8 cellular contexts compared by ENCODE assay signal in genomic region chr12:49763006-49763591, GRCh38. TPM values are rescaled to one million over a fixed set of nuclear protein-coding genes. Genes with fewer than 3 reads are reported as not detected.
A peak's percentile ranks its signal among the peaks of the same experiment; 100 is the strongest.
DNase-seq lines count a peak whose midpoint lies in the region; ATAC-seq and TF ChIP-seq lines count a peak whose summit lies in the region.

No MANE protein-coding gene starts in this region.

- H3K36me3 ChIP-seq in OCI-LY3 (replicated peaks; ENCODE audit: low read depth, low read length) (peaks cover 53% of the 10 kb centered on the region), fibroblast of lung (ENCODE audit: control insufficient read depth, insufficient read depth, low read length) (peaks cover 21% of the 10 kb centered on the region), neutrophil (peaks cover 74% of the 10 kb centered on the region)

- no peaks in the 10 kb centered on the region for H3K27me3 Mint-ChIP-seq in activated T-cell treated with anti-CD3 and anti-CD28 coated beads, Interleukin-2, amount 50 U/mL, for 4 hours (ENCODE audit: low read depth)

- H3K4me2 ChIP-seq in OCI-LY3 (ENCODE audit: low read length) = no peak overlapping the region
- H3K4me2 ChIP-seq in fibroblast of lung (ENCODE audit: extremely low read depth, insufficient read depth, low read length) = no peak overlapping the region

- H2AFZ ChIP-seq in OCI-LY3 (ENCODE audit: low read depth, low read length) (no peak overlapping the region), fibroblast of lung (ENCODE audit: low read length) (no peak overlapping the region)

- ATAC-seq in activated T-cell treated with anti-CD3 and anti-CD28 coated beads, Interleukin-2, amount 50 U/mL, for 4 hours = peak; percentile 50 to 67
- no peak for ATAC-seq in HG03571 (IDR thresholded peaks at IDR 0.05; ENCODE audit: unreplicated experiment)

- H4K20me1 ChIP-seq in OCI-LY3 (ENCODE audit: insufficient read depth, low read length) (peaks cover 3% of the 10 kb centered on the region), fibroblast of lung (ENCODE audit: control insufficient read depth, extremely low read depth, insufficient read depth, low read length) (no peaks in the 10 kb centered on the region)

- peak overlapping the region; percentile 31 for H3K4me3 Mint-ChIP-seq in activated T-cell treated with anti-CD3 and anti-CD28 coated beads, Interleukin-2, amount 50 U/mL, for 4 hours

- H3K36me3 Mint-ChIP-seq in activated T-cell treated with anti-CD3 and anti-CD28 coated beads, Interleukin-2, amount 50 U/mL, for 4 hours (ENCODE audit: insufficient read depth) = peaks cover 49% of the 10 kb centered on the region

- no peaks in the 10 kb centered on the region for H3K79me2 ChIP-seq in OCI-LY3 (ENCODE audit: low read length)
- H3K79me2 ChIP-seq in fibroblast of lung (ENCODE audit: control insufficient read depth, insufficient read depth, low read length) = no peaks in the 10 kb centered on the region

- no peaks in the 10 kb centered on the region for H3K9me3 Mint-ChIP-seq in activated T-cell treated with anti-CD3 and anti-CD28 coated beads, Interleukin-2, amount 50 U/mL, for 4 hours

- peaks cover 56% of the 10 kb centered on the region for H3K4me1 Mint-ChIP-seq in activated T-cell treated with anti-CD3 and anti-CD28 coated beads, Interleukin-2, amount 50 U/mL, for 4 hours (ENCODE audit: low read depth)

- H3K4me3 ChIP-seq in OCI-LY3 (ENCODE audit: low read length) = no peak overlapping the region
- no peak overlapping the region for H3K4me3 ChIP-seq in fibroblast of lung (replicated peaks in 1 of 4; ENCODE audit: control extremely low read depth in 1 of 4, insufficient read depth in 1 of 4, low read depth in 3 of 4, low read length in 4 of 4)
- no peak overlapping the region for H3K4me3 ChIP-seq in neutrophil (ENCODE audit: low read depth in 1 of 2, low read length in 1 of 2)

- TF ChIP-seq CTCF in OCI-LY3 (IDR thresholded peaks at IDR 0.05; ENCODE audit: low read depth, low read length) = peak; percentile 82
- TF ChIP-seq CTCF in fibroblast of lung (conservative IDR thresholded peaks at IDR 0.05 in 1 of 2, IDR thresholded peaks at IDR 0.05 in 1 of 2; ENCODE audit: low read depth in 1 of 2, low read length in 2 of 2) = peak; percentile 66 to 81
- TF ChIP-seq CTCF in neutrophil (IDR thresholded peaks at IDR 0.05) = peak; percentile 59

- peak; percentile 11 to 35 for DNase-seq in SHP77 (lab: John Stamatoyannopoulos, UW)
- DNase-seq in SHP77 treated with DMSO at 0.1 percent for 48 hours (lab: John Stamatoyannopoulos, UW) = no peak
- peak; percentile 76 for DNase-seq in activated T-cell treated with anti-CD3 and anti-CD28 coated beads, Interleukin-2, amount 50 U/mL, for 4 hours
- DNase-seq in fibroblast of lung (ENCODE audit: low read depth in 2 of 2) = peak; percentile 26 to 52
- peak in 34 of 49 donors; percentile 1 to 70 (median 31) for DNase-seq in substantia nigra (lab: John Stamatoyannopoulos, UW)

- H3K27me3 ChIP-seq in OCI-LY3 (ENCODE audit: low read depth, low read length) = no peaks in the 10 kb centered on the region
- no peaks in the 10 kb centered on the region for H3K27me3 ChIP-seq in fibroblast of lung (ENCODE audit: control insufficient read depth, insufficient read depth, low read length)
- H3K27me3 ChIP-seq in neutrophil = no peaks in the 10 kb centered on the region

- H3K4me1 ChIP-seq in OCI-LY3 (ENCODE audit: low read length) = peaks cover 10% of the 10 kb centered on the region
- H3K4me1 ChIP-seq in fibroblast of lung (ENCODE audit: control insufficient read depth, extremely low read depth, insufficient read depth, low read length) = no peaks in the 10 kb centered on the region
- peaks cover 7 to 14% of the 10 kb centered on the region in 2 experiments for H3K4me1 ChIP-seq in neutrophil (ENCODE audit: control insufficient read depth in 1 of 2, insufficient read depth in 1 of 2, low read depth in 1 of 2, low read length in 1 of 2)

- no peaks in the 10 kb centered on the region for H3K9me3 ChIP-seq in OCI-LY3 (ENCODE audit: insufficient read depth, low read length)
- no peaks in the 10 kb centered on the region for H3K9me3 ChIP-seq in fibroblast of lung (ENCODE audit: control insufficient read depth, insufficient read depth, low read depth, low read length)
- H3K9me3 ChIP-seq in neutrophil = no peaks in the 10 kb centered on the region

- H3K27ac ChIP-seq in OCI-LY3 (ENCODE audit: low read length) = 0 out of 2 replicates have a peak overlapping the region, but pooled peaks have one; percentile 19
- H3K27ac ChIP-seq in fibroblast of lung (ENCODE audit: insufficient read depth, low read length) = no peak overlapping the region
- peak overlapping the region; percentile 48 for H3K27ac ChIP-seq in neutrophil
- H3K27ac ChIP-seq in substantia nigra (ENCODE audit: low read depth, low read length, poor library complexity, severe bottlenecking) = no peak overlapping the region

- H3K9ac ChIP-seq in OCI-LY3 (ENCODE audit: low read length) (no peak overlapping the region), fibroblast of lung (ENCODE audit: insufficient read depth, low read length) (no peak overlapping the region)

RNA-seq across cellular contexts. Expression of gene TMBIM6, which starts 21.7 kb away (rescaled TPM):
- 100 to 1,000 TPM; 383 to 509 (median 438) TPM for total RNA-seq in activated T-cell treated with anti-CD3 and anti-CD28 coated beads, Interleukin-2, amount 50 U/mL, for 4 hours
- total RNA-seq in fibroblast of lung = 369 and 432 TPM in 2 replicates
- polyA plus RNA-seq in fibroblast of lung = 830 and 879 TPM in 2 replicates
- polyA plus RNA-seq in fibroblast of lung (2012) = 399 and 442 TPM in 2 replicates
- polyA minus RNA-seq in fibroblast of lung (ENCODE audit: low replicate concordance) = 330 and 380 TPM in 2 replicates

RNA-seq across cellular contexts. Expression of gene FMNL3, which starts 55.9 kb away (rescaled TPM):
- total RNA-seq in activated T-cell treated with anti-CD3 and anti-CD28 coated beads, Interleukin-2, amount 50 U/mL, for 4 hours = 10 to 100 TPM; 22.1 to 24.0 (median 23.6) TPM
- 17.2 and 22.5 TPM in 2 replicates for total RNA-seq in fibroblast of lung
- polyA plus RNA-seq in fibroblast of lung = 13.6 and 15.0 TPM in 2 replicates
- polyA plus RNA-seq in fibroblast of lung (2012) = 11.2 and 12.9 TPM in 2 replicates
- polyA minus RNA-seq in fibroblast of lung (ENCODE audit: low replicate concordance) = 44.6 and 47.4 TPM in 2 replicates

Comparison
In these comparisons a context has a peak if more than half of its experiments do, and no peak if none do; other contexts are left out.
1. H3K27ac ChIP-seq: peak in OCI-LY3 (single experiment) and neutrophil (single experiment); none in fibroblast of lung (single experiment) and substantia nigra (single experiment).
2. Peak in every context shown above with its lines, with median percentiles within 50 percentile points of each other: CTCF ChIP-seq.